ENCODE assay signal across 8 cellular contexts in the genomic region with DNA sequence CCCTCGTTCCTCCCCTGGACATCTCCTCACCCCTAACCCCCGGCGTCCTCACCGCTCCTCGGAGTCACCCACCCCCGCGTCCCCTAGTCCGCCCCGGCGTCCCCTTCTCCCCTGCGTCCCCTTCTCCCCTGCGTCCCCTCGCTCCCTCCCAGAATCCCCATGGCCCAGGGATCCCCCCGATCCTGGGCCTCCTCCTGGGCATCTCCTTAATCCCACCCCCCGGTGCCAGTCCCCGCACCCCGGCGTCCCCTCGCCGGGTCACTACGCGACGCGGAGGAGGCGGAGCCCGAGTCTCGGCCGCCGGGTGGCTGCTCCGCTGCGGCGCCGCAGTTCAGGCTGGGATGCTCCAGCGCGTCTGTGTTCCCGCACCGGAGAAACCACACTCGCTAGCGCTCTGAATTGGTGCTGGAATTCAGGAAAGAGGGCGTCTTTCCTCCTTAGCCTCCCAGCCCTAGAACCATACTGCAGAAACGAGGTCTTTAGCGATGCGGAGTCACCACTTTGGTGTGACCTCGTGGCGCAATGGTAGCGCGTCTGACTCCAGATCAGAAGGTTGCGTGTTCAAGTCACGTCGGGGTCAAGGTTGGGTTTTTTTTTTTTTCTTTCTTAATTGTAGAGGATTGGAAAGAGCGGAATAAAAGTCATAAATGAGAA. TPM values are rescaled to one million over a fixed set of nuclear protein-coding genes. Genes with fewer than 3 reads are reported as not detected.
DNase-seq lines count a peak whose midpoint lies in the region; ATAC-seq, FAIRE-seq and TF ChIP-seq lines count a peak whose summit lies in the region.

No MANE protein-coding gene starts in this region.

- H3K27ac ChIP-seq in A549 (peak overlapping the region; percentile 86 to 95), dorsolateral prefrontal cortex (peak overlapping the region; percentile 68 to 97 (median 93)), liver (ENCODE audit: low read depth in 1 of 2, low read length in 2 of 2) (peak overlapping the region; percentile 71 to 88)

- H3K36me3 ChIP-seq in liver (ENCODE audit: control insufficient read depth in 4 of 4, insufficient read depth in 3 of 4, low read depth in 1 of 4, low read length in 3 of 4) = no peaks in the 10 kb centered on the region

- intact Hi-C loops in activated CD4-positive, alpha-beta memory T cell treated with anti-CD3 and anti-CD28 coated beads for 36 hours (cut with micrococcal nuclease) = loop anchor here (2.0 to 5.0 kb wide), 3 partner anchors 130 to 145 kb away; partner anchors contain the start of genes ALDH3A2, B9D1 and MAPK7
- intact Hi-C loops in dorsolateral prefrontal cortex (cut with DNase I) = loop anchor here (2.0 to 5.0 kb wide), 3 partner anchors 45 to 145 kb away; partner anchors contain the start of gene B9D1 (in 1 of the 2)

- H3K27ac Mint-ChIP-seq in activated CD4-positive, alpha-beta memory T cell treated with anti-CD3 and anti-CD28 coated beads for 36 hours = peak overlapping the region; percentile 90

- TF ChIP-seq CTCF in A549 (IDR thresholded peaks at IDR 0.05) (no peak; the same call in 2 of the 3 replicates), dorsolateral prefrontal cortex (IDR thresholded peaks at IDR 0.05 in 54 of 56, conservative IDR thresholded peaks at IDR 0.05 in 2 of 56; ENCODE audit: low read depth in 1 of 56, partially characterized antibody in 56 of 56) (peak in 29 of 56 donors; percentile 6 to 53 (median 28)), liver (IDR thresholded peaks at IDR 0.05; ENCODE audit: low read depth, low read length, missing input control) (no peak)

- peak; percentile 99 for FAIRE-seq in A549 (lab: Jason Lieb, UNC)

- POLR2A ChIA-PET in A549 (lab: Yijun Ruan, JAX) = no interaction called here
- POLR2A ChIA-PET in activated CD4-positive, alpha-beta memory T cell treated with anti-CD3 and anti-CD28 coated beads for 36 hours (lab: Charles Lee) = no interaction called here

- H3K4me3 ChIP-seq in A549 = peak overlapping the region; percentile 71
- H3K4me3 ChIP-seq in dorsolateral prefrontal cortex = peak overlapping the region; percentile 41 to 88 (median 72)
- H3K4me3 ChIP-seq in liver (ENCODE audit: low read depth in 1 of 3, low read length in 3 of 3) = peak overlapping the region; percentile 55 to 89 (median 62)

- H3K9me3 Mint-ChIP-seq in activated CD4-positive, alpha-beta memory T cell treated with anti-CD3 and anti-CD28 coated beads for 36 hours = no peaks in the 10 kb centered on the region

- H3K4me3 Mint-ChIP-seq in activated CD4-positive, alpha-beta memory T cell treated with anti-CD3 and anti-CD28 coated beads for 36 hours = peak overlapping the region; percentile 84

- peak overlapping the region in 1 of 2 donors; percentile 58 for H3K9ac ChIP-seq in liver (ENCODE audit: low read depth in 1 of 2, low read length in 2 of 2)

- peak overlapping the region; percentile 81 for H3K4me2 ChIP-seq in A549

- H3K27me3 ChIP-seq in dorsolateral prefrontal cortex (no peaks in the 10 kb centered on the region), liver (ENCODE audit: control insufficient read depth in 4 of 4, insufficient read depth in 4 of 4, low read length in 3 of 4) (no peaks in the 10 kb centered on the region)

- CTCF ChIA-PET in A549 (lab: Yijun Ruan, JAX) = no interaction called here
- CTCF ChIA-PET in activated CD4-positive, alpha-beta memory T cell treated with anti-CD3 and anti-CD28 coated beads for 36 hours (lab: Charles Lee) = no interaction called here

- no peak for TF ChIP-seq EP300 in A549 (IDR thresholded peaks at IDR 0.05)

- peaks cover 8% of the 10 kb centered on the region for H3K4me1 Mint-ChIP-seq in activated CD4-positive, alpha-beta memory T cell treated with anti-CD3 and anti-CD28 coated beads for 36 hours (ENCODE audit: low read depth)

- H3K27me3 Mint-ChIP-seq in activated CD4-positive, alpha-beta memory T cell treated with anti-CD3 and anti-CD28 coated beads for 36 hours = peaks cover 3% of the 10 kb centered on the region

- under 1% methylated on average over 24 of the region's 51 CpGs for WGBS in A549 (ENCODE audit: missing lambda C conversion rate)
- 1% methylated on average over 51 of the region's 51 CpGs for WGBS in liver

- TF ChIP-seq RAD21 in A549 (conservative IDR thresholded peaks at IDR 0.05 in 1 of 2, IDR thresholded peaks at IDR 0.05 in 1 of 2) (peak in 1 of 2 experiments; percentile 26; a peak in 1 of 5 replicates), liver (IDR thresholded peaks at IDR 0.05) (peak; percentile 44 to 60)

- H3K4me1 ChIP-seq in A549 (0 out of 3 replicates have a peak, but pooled peaks cover 3% of the 10 kb centered on the region), liver (ENCODE audit: control insufficient read depth in 4 of 4, insufficient read depth in 4 of 4, low read length in 3 of 4) (peaks cover 0 to 9% (median 3%) of the 10 kb centered on the region in 4 donors)

- peak; percentile 94 to 95 for ATAC-seq in A549
- peak; percentile 82 for ATAC-seq in GM18867 (IDR thresholded peaks at IDR 0.05; ENCODE audit: unreplicated experiment)
- ATAC-seq in HG03354 (IDR thresholded peaks at IDR 0.05; ENCODE audit: poor library complexity, severe bottlenecking, unreplicated experiment) = peak; percentile 78

- H3K36me3 Mint-ChIP-seq in activated CD4-positive, alpha-beta memory T cell treated with anti-CD3 and anti-CD28 coated beads for 36 hours = peaks cover 3% of the 10 kb centered on the region

- peak; percentile 40; the same call in 1 of the 2 replicates for TF ChIP-seq POLR2A in A549 (IDR thresholded peaks at IDR 0.05; ENCODE audit: low read length)

- H3K9me3 ChIP-seq in A549 (no peaks in the 10 kb centered on the region), liver (ENCODE audit: control insufficient read depth in 4 of 4, low read length in 3 of 4) (no peaks in the 10 kb centered on the region)

- DNase-seq in A549 (ENCODE audit: low read depth in 1 of 2, low spot score in 1 of 2) = peak; percentile 93 to 95
- peak; percentile 56 for DNase-seq in NCI-H524 treated with DMSO at 0.1 percent for 48 hours (lab: John Stamatoyannopoulos, UW)
- DNase-seq in activated CD4-positive, alpha-beta memory T cell treated with anti-CD3 and anti-CD28 coated beads for 36 hours = peak; percentile 90
- peak; percentile 83 to 96 (median 88) for DNase-seq in dorsolateral prefrontal cortex
- DNase-seq in stimulated activated CD4-positive, alpha-beta T cell treated with anti-CD3 and anti-CD28 coated beads, Interleukin-2, amount 100 ng/mL, for 48 hours = peak; percentile 83

TF ChIP-seq in A549, 52 proteins besides CTCF, POLR2A, EP300 and RAD21 (continues in another document):
- TF ChIP-seq NFE2L2 (conservative IDR thresholded peaks at IDR 0.05; ENCODE audit: low read length) (no peak), CHD4 (IDR thresholded peaks at IDR 0.05; ENCODE audit: borderline replicate concordance) (no peak), SMC3 (IDR thresholded peaks at IDR 0.05) (peak; percentile 53)
- TF ChIP-seq, protein P1, sequence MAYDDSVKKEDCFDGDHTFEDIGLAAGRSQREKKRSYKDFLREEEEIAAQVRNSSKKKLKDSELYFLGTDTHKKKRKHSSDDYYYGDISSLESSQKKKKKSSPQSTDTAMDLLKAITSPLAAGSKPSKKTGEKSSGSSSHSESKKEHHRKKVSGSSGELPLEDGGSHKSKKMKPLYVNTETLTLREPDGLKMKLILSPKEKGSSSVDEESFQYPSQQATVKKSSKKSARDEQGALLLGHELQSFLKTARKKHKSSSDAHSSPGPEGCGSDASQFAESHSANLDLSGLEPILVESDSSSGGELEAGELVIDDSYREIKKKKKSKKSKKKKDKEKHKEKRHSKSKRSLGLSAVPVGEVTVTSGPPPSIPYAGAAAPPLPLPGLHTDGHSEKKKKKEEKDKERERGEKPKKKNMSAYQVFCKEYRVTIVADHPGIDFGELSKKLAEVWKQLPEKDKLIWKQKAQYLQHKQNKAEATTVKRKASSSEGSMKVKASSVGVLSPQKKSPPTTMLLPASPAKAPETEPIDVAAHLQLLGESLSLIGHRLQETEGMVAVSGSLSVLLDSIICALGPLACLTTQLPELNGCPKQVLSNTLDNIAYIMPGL (CRISPR knock-in tag; IDR thresholded peaks at IDR 0.05; ENCODE audit: borderline replicate concordance) = peak; percentile 73; the same call in 1 of the 2 replicates

TF ChIP-seq in liver, 16 proteins besides CTCF, POLR2A, EP300 and RAD21 (continues in another document):
- TF ChIP-seq RXRA (IDR thresholded peaks at IDR 0.05) (peak; percentile 68 to 72), TAF1 (conservative IDR thresholded peaks at IDR 0.05) (no peak), JUND (IDR thresholded peaks at IDR 0.05) (no peak), FOXA1 (IDR thresholded peaks at IDR 0.05) (no peak), YY1 (IDR thresholded peaks at IDR 0.05) (peak; percentile 68), EGR1 (IDR thresholded peaks at IDR 0.05; ENCODE audit: low read depth in 2 of 2) (no peak), FOXA2 (IDR thresholded peaks at IDR 0.05) (no peak), MAX (IDR thresholded peaks at IDR 0.05) (peak; percentile 89), GABPA (IDR thresholded peaks at IDR 0.05 in 1 of 2, conservative IDR thresholded peaks at IDR 0.05 in 1 of 2) (no peak), SP1 (IDR thresholded peaks at IDR 0.05) (peak; percentile 20), HNF4G (IDR thresholded peaks at IDR 0.05) (no peak)

RNA-seq across cellular contexts. Expression of gene SLC47A1, which starts 25.9 kb away (rescaled TPM):
- polyA plus RNA-seq in A549 (2011; rRNA removed) (21.1 and 35.1 TPM in 2 replicates), A549 (2017; fragmentation: RNase III; extraction: RNeasy Plus Mini Kit Qiagen cat#74134 plus additional on column Dnase treatment) (20.4 to 24.6 TPM (median 24.2 TPM) in 3 replicates), liver (10 to 100 TPM; 34.8 to 39.5 TPM)
- polyA plus RNA-seq in A549 (2012; cell fraction: cytosol; rRNA removed) = 18.6 and 25.8 TPM in 2 replicates
- polyA plus RNA-seq in A549 (2012; cell fraction: nucleus; rRNA removed) = 48.3 and 50.2 TPM in 2 replicates
- 60.5 and 93.6 TPM in 2 replicates for polyA minus RNA-seq in A549 (2011; rRNA and poly(A)+ RNA removed)
- total RNA-seq in activated CD4-positive, alpha-beta memory T cell treated with anti-CD3 and anti-CD28 coated beads for 36 hours = 1 to 10 TPM in 1 of 2 experiments, under 1 TPM in 1; 0.83 to 1.3 TPM
- total RNA-seq in dorsolateral prefrontal cortex (10 to 100 TPM in 39 of 120 experiments, 1 to 10 TPM in 81; 2.9 to 45.9 (median 8.2) TPM), liver (10 to 100 TPM; 34.9 to 69.2 TPM)

Comparison
In these comparisons a context has a peak if more than half of its experiments do, and no peak if none do; other contexts are left out.
1. Peak in every context shown above with its lines: DNase-seq, ATAC-seq, H3K4me3 ChIP-seq and H3K27ac ChIP-seq.
2. CTCF ChIP-seq: peak in dorsolateral prefrontal cortex (29 of 56); none in A549 (single experiment) and liver (single experiment).